Comparison of ENCODE assay signal across 19 cellular contexts in genomic region chr1:29648026-29648425, GRCh38.
"Had no signal": no experiment of that assay in that cellular context is flagged by ENCODE, and none has a peak within 500 bp of the region (broad histone marks: within the 10 kb centered on the region; RNA-seq: fewer than 3 reads in every experiment).

No MANE protein-coding gene starts in this region.

- H3K4me3 ChIP-seq: cardiac muscle cell, left ventricle myocardium inferior, transverse colon had no signal

- H3K4me1 Mint-ChIP-seq: activated naive CD8-positive, alpha-beta T cell treated with anti-CD3 and anti-CD28 coated beads, Interleukin-2, amount 10 ng/mL, durations not matched to agents 7 days and 5 days; activated T-helper 17 cell treated with anti-CD3 and anti-CD28 coated beads, Interleukin-2, amount 50 U/mL, for 72 hours; stimulated activated memory B cell treated with anti-CD40 and anti-IgM and Interleukin-4, amounts not matched to agents 10 μg/mL and 1 μg/mL and 100 μg/mL, for 72 hours had no signal

- H3K9me3 Mint-ChIP-seq: activated CD4-positive, alpha-beta memory T cell treated with anti-CD3 and anti-CD28 coated beads for 36 hours; activated naive CD8-positive, alpha-beta T cell treated with anti-CD3 and anti-CD28 coated beads, Interleukin-2, amount 10 ng/mL, durations not matched to agents 7 days and 5 days; activated T-helper 17 cell treated with anti-CD3 and anti-CD28 coated beads, Interleukin-2, amount 50 U/mL, for 72 hours; nephron; stimulated activated memory B cell treated with anti-CD40 and anti-IgM and Interleukin-4, amounts not matched to agents 10 μg/mL and 1 μg/mL and 100 μg/mL, for 72 hours had no signal

- H3K27me3 ChIP-seq: cardiac muscle cell, foreskin keratinocyte, transverse colon had no signal

- H3K36me3 Mint-ChIP-seq: activated CD4-positive, alpha-beta memory T cell treated with anti-CD3 and anti-CD28 coated beads for 36 hours; activated naive CD8-positive, alpha-beta T cell treated with anti-CD3 and anti-CD28 coated beads, Interleukin-2, amount 10 ng/mL, durations not matched to agents 7 days and 5 days; stimulated activated memory B cell treated with anti-CD40 and anti-IgM and Interleukin-4, amounts not matched to agents 10 μg/mL and 1 μg/mL and 100 μg/mL, for 72 hours had no signal

- H3K27ac ChIP-seq: cardiac muscle cell, foreskin keratinocyte, left ventricle myocardium inferior, transverse colon had no signal

- DNase-seq: activated CD4-positive, alpha-beta memory T cell treated with anti-CD3 and anti-CD28 coated beads for 36 hours; activated CD4-positive, alpha-beta T cell treated with anti-CD3 and anti-CD28 coated beads for 48 hours; activated naive CD4-positive, alpha-beta T cell; activated naive CD8-positive, alpha-beta T cell treated with anti-CD3 and anti-CD28 coated beads, Interleukin-2, amount 10 ng/mL, durations not matched to agents 7 days and 5 days; activated T-cell treated with anti-CD3 and anti-CD28 coated beads, Interleukin-2, amount 50 U/mL, for 1 hour; effector CD4-positive, alpha-beta T cell; erythroblast; left ventricle myocardium inferior; midbrain; small intestine; stimulated activated CD4-positive, alpha-beta T cell treated with anti-CD3 and anti-CD28 coated beads, Interleukin-2, amount 100 ng/mL, for 24 hours; transverse colon had no signal

- ATAC-seq: activated T-helper 17 cell treated with anti-CD3 and anti-CD28 coated beads, Interleukin-2, amount 50 U/mL, for 72 hours; foreskin keratinocyte; sciatic nerve; SK-N-SH treated with all-trans-retinoic acid at 6 μM for 48 hours; stimulated activated memory B cell treated with anti-CD40 and anti-IgM and Interleukin-4, amounts not matched to agents 10 μg/mL and 1 μg/mL and 100 μg/mL, for 72 hours had no signal

- H3K9me3 ChIP-seq: left ventricle myocardium inferior, transverse colon had no signal

- H3K4me1 ChIP-seq: foreskin keratinocyte, left ventricle myocardium inferior, transverse colon had no signal

- H3K27ac Mint-ChIP-seq: activated CD4-positive, alpha-beta memory T cell treated with anti-CD3 and anti-CD28 coated beads for 36 hours; activated naive CD8-positive, alpha-beta T cell treated with anti-CD3 and anti-CD28 coated beads, Interleukin-2, amount 10 ng/mL, durations not matched to agents 7 days and 5 days; activated T-helper 17 cell treated with anti-CD3 and anti-CD28 coated beads, Interleukin-2, amount 50 U/mL, for 72 hours; nephron; stimulated activated memory B cell treated with anti-CD40 and anti-IgM and Interleukin-4, amounts not matched to agents 10 μg/mL and 1 μg/mL and 100 μg/mL, for 72 hours had no signal

- H3K4me3 Mint-ChIP-seq: activated CD4-positive, alpha-beta memory T cell treated with anti-CD3 and anti-CD28 coated beads for 36 hours; activated naive CD8-positive, alpha-beta T cell treated with anti-CD3 and anti-CD28 coated beads, Interleukin-2, amount 10 ng/mL, durations not matched to agents 7 days and 5 days; activated T-helper 17 cell treated with anti-CD3 and anti-CD28 coated beads, Interleukin-2, amount 50 U/mL, for 72 hours; nephron; stimulated activated memory B cell treated with anti-CD40 and anti-IgM and Interleukin-4, amounts not matched to agents 10 μg/mL and 1 μg/mL and 100 μg/mL, for 72 hours had no signal

- H3K36me3 ChIP-seq: cardiac muscle cell, left ventricle myocardium inferior, transverse colon had no signal
